In genomic region chr14:94823556-94824341, GRCh38 we compare ENCODE assay signal across 16 cellular contexts. TPM values are rescaled to one million over a fixed set of nuclear protein-coding genes. Genes with fewer than 3 reads are reported as not detected.
A peak's percentile ranks its signal among the peaks of the same experiment; 100 is the strongest.
DNase-seq lines count a peak whose midpoint lies in the region; ATAC-seq and TF ChIP-seq lines count a peak whose summit lies in the region.
"Had no signal": no experiment of that assay in that cellular context is flagged by ENCODE, and none has a peak within 500 bp of the region (broad histone marks: within the 10 kb centered on the region; RNA-seq: fewer than 3 reads in every experiment).

No MANE protein-coding gene starts in this region.

- no peaks in the 10 kb centered on the region for H3K36me3 ChIP-seq in brain microvascular endothelial cell (replicated peaks)
- H3K36me3 ChIP-seq: prostate gland had no signal

- no peak for ATAC-seq in HG02938 (IDR thresholded peaks at IDR 0.05; ENCODE audit: unreplicated experiment)

- no peaks in the 10 kb centered on the region for H3K27me3 ChIP-seq in brain microvascular endothelial cell (replicated peaks)

- in situ Hi-C loops in brain microvascular endothelial cell (cut with HindIII; ENCODE audit: low pct_ligation_motif_present, low sequenced_read_pairs) = no loop called here

- H3K4me3 ChIP-seq in brain microvascular endothelial cell (ENCODE audit: low read depth, low read length) = no peak overlapping the region
- H3K4me3 ChIP-seq: prostate gland had no signal

- DNase-seq in EH (ENCODE audit: low read depth) (peak; percentile 3), M059J (ENCODE audit: low read depth) (peak; percentile 54), brain microvascular endothelial cell (peak; percentile 7), mesenteric fat pad (ENCODE audit: low spot score) (peak; percentile 49), NCI-H2171 treated with DMSO at 0.1 percent for 48 hours (lab: John Stamatoyannopoulos, UW) (no peak)
- no peak for DNase-seq in activated CD8-positive, alpha-beta memory T cell treated with anti-CD3 and anti-CD28 coated beads, Interleukin-2, amount 50 U/mL, for 4 hours
- no peak for DNase-seq in stimulated activated CD4-positive, alpha-beta T cell treated with anti-CD3 and anti-CD28 coated beads, Interleukin-12 subunit alpha, Interleukin-12 subunit beta, amount 100 ng/mL, for 4 hours
- DNase-seq: activated CD4-positive, alpha-beta T cell treated with anti-CD3 and anti-CD28 coated beads for 48 hours; CD4-positive, CD25-positive, alpha-beta regulatory T cell; NCI-H1048; NCI-H774; T-helper 1 cell had no signal

- no peak overlapping the region for H3K27ac ChIP-seq in brain microvascular endothelial cell
- H3K27ac ChIP-seq: prostate gland had no signal

- peak; percentile 20 for TF ChIP-seq CTCF in brain microvascular endothelial cell (IDR thresholded peaks at IDR 0.05; ENCODE audit: low read depth, low read length, missing control alignments)

RNA-seq across cellular contexts. Expression of gene GSC, which starts 53.8 kb away (rescaled TPM):
- 0.25 TPM in 1 of 2 replicates, not detected in the other for total RNA-seq in M059J (2014; rRNA removed; shearing (Covaris generic))
- total RNA-seq in mesenteric fat pad = 1.7 TPM
- total RNA-seq: activated T-helper 2 cell treated with anti-CD3 and anti-CD28 coated beads, Interferon-gamma antibody, Interleukin-2, Interleukin-4, amounts not matched to agents 10 μg/mL and 5 μg/mL and 100 μg/mL, durations not matched to agents 14 hours and 24 hours and 36 hours; CD4-positive, CD25-positive, alpha-beta regulatory T cell; mucosa of gallbladder had no signal

Comparison
In these comparisons a context has a peak if more than half of its experiments do, and no peak if none do; other contexts are left out.
1. DNase-seq: peak in EH (single experiment), M059J (single experiment), brain microvascular endothelial cell (single experiment) and mesenteric fat pad (single experiment); none in activated CD8-positive, alpha-beta memory T cell treated with anti-CD3 and anti-CD28 coated beads, Interleukin-2, amount 50 U/mL, for 4 hours (single experiment), stimulated activated CD4-positive, alpha-beta T cell treated with anti-CD3 and anti-CD28 coated beads, Interleukin-12 subunit alpha, Interleukin-12 subunit beta, amount 100 ng/mL, for 4 hours (single experiment) and NCI-H2171 treated with DMSO at 0.1 percent for 48 hours (single experiment).